In genomic region chr2:197707316-197708213, GRCh38 we compare ENCODE assay signal across 8 cellular contexts. TPM values are rescaled to one million over a fixed set of nuclear protein-coding genes. Genes with fewer than 3 reads are reported as not detected.
A peak's percentile ranks its signal among the peaks of the same experiment; 100 is the strongest.
DNase-seq lines count a peak whose midpoint lies in the region; ATAC-seq lines count a peak whose summit lies in the region.

No MANE protein-coding gene starts in this region.

- H3K9me3 ChIP-seq in duodenal mucosa (ENCODE audit: control insufficient read depth in 1 of 2, low read length in 2 of 2) (no peaks in the 10 kb centered on the region), mononuclear cell (ENCODE audit: low read depth, low read length) (no peaks in the 10 kb centered on the region)

- peak overlapping the region; percentile 28 to 72 for H3K9ac ChIP-seq in duodenal mucosa (ENCODE audit: low read depth in 1 of 2, low read length in 2 of 2)

- no peak overlapping the region for H3K27ac ChIP-seq in duodenal mucosa (ENCODE audit: low read depth, low read length)

- H3K4me1 ChIP-seq in duodenal mucosa (ENCODE audit: control insufficient read depth in 1 of 2, insufficient read depth in 2 of 2, low read length in 2 of 2): peaks cover 31 to 35% of the 10 kb centered on the region in 2 donors
- peaks cover 35% of the 10 kb centered on the region for H3K4me1 ChIP-seq in mononuclear cell (ENCODE audit: insufficient read depth, low read length)

- ATAC-seq in HG03342 (IDR thresholded peaks at IDR 0.05; ENCODE audit: unreplicated experiment) (no peak), GM18861 (IDR thresholded peaks at IDR 0.05; ENCODE audit: unreplicated experiment) (no peak), HG03196 (IDR thresholded peaks at IDR 0.05; ENCODE audit: unreplicated experiment) (no peak)

- H3K4me3 ChIP-seq in duodenal mucosa (ENCODE audit: low read depth in 1 of 2, low read length in 2 of 2): peak overlapping the region; percentile 93 to 96
- peak overlapping the region; percentile 3 for H3K4me3 ChIP-seq in mononuclear cell (ENCODE audit: low read length)

- peaks cover 6 to 9% of the 10 kb centered on the region in 2 donors for H3K36me3 ChIP-seq in duodenal mucosa (ENCODE audit: control insufficient read depth in 1 of 2, insufficient read depth in 2 of 2, low read length in 2 of 2)

- H3K27me3 ChIP-seq in duodenal mucosa (ENCODE audit: control insufficient read depth in 1 of 2, insufficient read depth in 2 of 2, low read length in 2 of 2) (no peaks in the 10 kb centered on the region), mononuclear cell (ENCODE audit: insufficient read depth, low read length) (no peaks in the 10 kb centered on the region)

- DNase-seq in Daoy (ENCODE audit: low read depth): peak; percentile 31
- DNase-seq in HT-29 (ENCODE audit: low spot score): peak; percentile 62
- peak; percentile 39 for DNase-seq in RPMI8226

RNA-seq across cellular contexts. Expression of gene MARS2, which starts 2.4 kb away (rescaled TPM):
- 7.7 and 8.5 TPM in 2 replicates for total RNA-seq in Daoy (2014; rRNA removed; shearing (Covaris generic))
- 16.1 and 17.2 TPM in 2 replicates for total RNA-seq in HT-29 (2014; rRNA removed; shearing (Covaris generic))
- total RNA-seq in mononuclear cell: 9.1 TPM

RNA-seq across cellular contexts. Expression of gene RFTN2, which starts 32.2 kb away (rescaled TPM):
- 0.24 TPM in 1 of 2 replicates, not detected in the other for total RNA-seq in Daoy (2014; rRNA removed; shearing (Covaris generic))
- not detected in 2 replicates for total RNA-seq in HT-29 (2014; rRNA removed; shearing (Covaris generic))
- under 0.01 TPM for total RNA-seq in mononuclear cell
